In genomic region chr11:6992457-6993431, GRCh38 we compare ENCODE assay signal across 14 cellular contexts. TPM values are rescaled to one million over a fixed set of nuclear protein-coding genes. Genes with fewer than 3 reads are reported as not detected.
DNase-seq lines count a peak whose midpoint lies in the region; ATAC-seq and TF ChIP-seq lines count a peak whose summit lies in the region.
"Had no signal": no experiment of that assay in that cellular context is flagged by ENCODE, and none has a peak within 500 bp of the region (broad histone marks: within the 10 kb centered on the region; RNA-seq: fewer than 3 reads in every experiment).

No MANE protein-coding gene starts in this region.

- H3K4me3 ChIP-seq in WI38 (ENCODE audit: low read depth, low read length) (0 out of 2 replicates have a peak overlapping the region, but pooled peaks have one; percentile 1), skeletal muscle satellite cell (ENCODE audit: low read length) (peak overlapping the region; percentile 18)
- H3K4me3 ChIP-seq: heart right ventricle had no signal

- TF ChIP-seq CTCF in WI38 (IDR thresholded peaks at IDR 0.05; ENCODE audit: low read depth, low read length) (no peak), foreskin keratinocyte (conservative IDR thresholded peaks at IDR 0.05) (no peak)

- no peaks in the 10 kb centered on the region for H3K36me3 ChIP-seq in skeletal muscle satellite cell (ENCODE audit: insufficient read depth, low read length)
- H3K36me3 ChIP-seq: heart right ventricle had no signal

- ATAC-seq in foreskin keratinocyte, result peak; percentile 86
- no peak for ATAC-seq in GM18519 (IDR thresholded peaks at IDR 0.05; ENCODE audit: low FRiP score, unreplicated experiment)
- ATAC-seq in HG02970 (IDR thresholded peaks at IDR 0.05; ENCODE audit: low FRiP score, unreplicated experiment), result no peak
- no peak for ATAC-seq in HG02678 (IDR thresholded peaks at IDR 0.05; ENCODE audit: unreplicated experiment)
- ATAC-seq: heart right ventricle; stimulated activated effector memory CD8-positive, alpha-beta T cell treated with anti-CD3 and anti-CD28 coated beads, Interleukin-12 subunit alpha, Interleukin-12 subunit beta, amount 100 ng/mL, for 72 hours had no signal

- no peaks in the 10 kb centered on the region for H3K9me3 ChIP-seq in skeletal muscle satellite cell (replicated peaks; ENCODE audit: low read length)
- H3K9me3 ChIP-seq: heart right ventricle had no signal

- peak overlapping the region; percentile 46 for H3K9ac ChIP-seq in skeletal muscle satellite cell (ENCODE audit: low read depth, low read length)

- peaks cover 4% of the 10 kb centered on the region for H3K4me1 ChIP-seq in foreskin keratinocyte
- peaks cover 35% of the 10 kb centered on the region for H3K4me1 ChIP-seq in skeletal muscle satellite cell (ENCODE audit: control insufficient read depth, insufficient read depth, low read length)
- H3K4me1 ChIP-seq: heart right ventricle had no signal

- H3K27ac ChIP-seq in foreskin keratinocyte, result no peak overlapping the region
- H3K27ac ChIP-seq: heart right ventricle had no signal

- H3K27me3 ChIP-seq in foreskin keratinocyte (no peaks in the 10 kb centered on the region), skeletal muscle satellite cell (ENCODE audit: control insufficient read depth, insufficient read depth, low read length) (no peaks in the 10 kb centered on the region)
- H3K27me3 ChIP-seq: heart right ventricle had no signal

- DNase-seq in GM03348 (ENCODE audit: low spot score), result peak; percentile 27
- DNase-seq in foreskin keratinocyte, result peak; percentile 75 to 83
- DNase-seq in NCI-H1105 treated with DMSO at 0.1 percent for 48 hours (lab: John Stamatoyannopoulos, UW), result no peak
- DNase-seq: heart right ventricle, mesendoderm, NCI-H2107 had no signal

- peak overlapping the region; percentile 63 for H3K4me2 ChIP-seq in skeletal muscle satellite cell (ENCODE audit: low read length)

RNA-seq across cellular contexts. Expression of gene ZNF214, which starts 27.4 kb away (rescaled TPM):
- 2.1 and 2.2 TPM in 2 replicates for total RNA-seq in foreskin keratinocyte
- polyA plus RNA-seq in foreskin keratinocyte, result 0.56 and 0.73 TPM in 2 replicates
- 0.76 and 2.0 TPM in 2 replicates for total RNA-seq in skeletal muscle satellite cell (2012; rRNA removed)
- polyA plus RNA-seq: IgD-negative memory B cell had no signal

RNA-seq across cellular contexts. Expression of gene NLRP14, which starts 27.5 kb away (rescaled TPM):
- total RNA-seq in foreskin keratinocyte, result 0.04 and 0.07 TPM in 2 replicates
- not detected in 2 replicates for polyA plus RNA-seq in foreskin keratinocyte
- under 0.01 TPM in 2 replicates for total RNA-seq in skeletal muscle satellite cell (2012; rRNA removed)
- total RNA-seq: cardiac septum had no signal
- polyA plus RNA-seq: heart right ventricle, IgD-negative memory B cell had no signal
